ENCODE assay signal across 8 cellular contexts in genomic region chr1:244325056-244325764, GRCh38.
A peak's percentile ranks its signal among the peaks of the same experiment; 100 is the strongest.
DNase-seq lines count a peak whose midpoint lies in the region; ATAC-seq and TF ChIP-seq lines count a peak whose summit lies in the region.

No MANE protein-coding gene starts in this region.

- POLR2A ChIA-PET in PC-9 (lab: Charles Lee; ENCODE audit: unreplicated experiment), result interaction anchor here (0.5 to 0.7 kb wide), 2 partner anchors 13 to 23 kb away, joined by 5 to 12 read pairs; no protein-coding TSS in a partner anchor

- peak overlapping the region; percentile 21 for H3K27ac ChIP-seq in CD4-positive, CD25-positive, alpha-beta regulatory T cell (ENCODE audit: insufficient read depth, low read length, poor library complexity, severe bottlenecking)
- H3K27ac ChIP-seq in PC-9, result no peak overlapping the region

- H3K4me2 ChIP-seq in PC-9, result no peak overlapping the region

- peaks cover 26% of the 10 kb centered on the region for H3F3A ChIP-seq in PC-9 (ENCODE audit: insufficient read depth, low read depth)

- H3K27me3 Mint-ChIP-seq in CD4-positive, CD25-positive, alpha-beta regulatory T cell, result no peaks in the 10 kb centered on the region
- H3K27me3 Mint-ChIP-seq in activated T-helper 17 cell treated with anti-CD3 and anti-CD28 coated beads, Interleukin-2, amount 50 U/mL, for 72 hours, result no peaks in the 10 kb centered on the region
- no peaks in the 10 kb centered on the region for H3K27me3 Mint-ChIP-seq in osteocyte (ENCODE audit: unreplicated experiment)

- no peaks in the 10 kb centered on the region for H3K9me3 ChIP-seq in CD4-positive, CD25-positive, alpha-beta regulatory T cell (ENCODE audit: control insufficient read depth in 2 of 2, low read length in 2 of 2)
- H3K9me3 ChIP-seq in PC-9 (ENCODE audit: insufficient read depth, low read depth), result peaks cover 6% of the 10 kb centered on the region; the same call in 1 of the 2 replicates

- DNase-seq in CD4-positive, CD25-positive, alpha-beta regulatory T cell, result peak in 2 of 3 donors; percentile 27 to 75
- peak; percentile 5 for DNase-seq in osteocyte (ENCODE audit: extremely low spot score, unreplicated experiment)
- no peak for DNase-seq in PC-9
- no peak for DNase-seq in HK-2 (ENCODE audit: unreplicated experiment)
- no peak for DNase-seq in NCI-H1048 (lab: John Stamatoyannopoulos, UW)

- H3K4me3 ChIP-seq in CD4-positive, CD25-positive, alpha-beta regulatory T cell (ENCODE audit: low read depth, low read length), result peak overlapping the region; percentile 22
- H3K4me3 ChIP-seq in PC-9, result no peak overlapping the region

- H3K4me3 Mint-ChIP-seq in CD4-positive, CD25-positive, alpha-beta regulatory T cell, result peak overlapping the region in 3 of 4 donors; percentile 52 to 86 (median 79)
- H3K4me3 Mint-ChIP-seq in activated T-helper 17 cell treated with anti-CD3 and anti-CD28 coated beads, Interleukin-2, amount 50 U/mL, for 72 hours, result peak overlapping the region; percentile 83
- H3K4me3 Mint-ChIP-seq in osteocyte (ENCODE audit: unreplicated experiment), result no peak overlapping the region

- no peak overlapping the region for H2AFZ ChIP-seq in PC-9

- peak; percentile 66 to 67 for ATAC-seq in CD4-positive, CD25-positive, alpha-beta regulatory T cell (ENCODE audit: low read depth in 2 of 2)
- ATAC-seq in GM19372 (IDR thresholded peaks at IDR 0.05; ENCODE audit: low read depth, unreplicated experiment) (peak; percentile 85), HG03342 (IDR thresholded peaks at IDR 0.05; ENCODE audit: unreplicated experiment) (peak; percentile 79)
- peak; percentile 69 for ATAC-seq in activated T-helper 17 cell treated with anti-CD3 and anti-CD28 coated beads, Interleukin-2, amount 50 U/mL, for 72 hours (replicated peaks)

- H3K36me3 ChIP-seq in CD4-positive, CD25-positive, alpha-beta regulatory T cell (ENCODE audit: control insufficient read depth, insufficient read depth, low read length), result no peaks in the 10 kb centered on the region
- no peaks in the 10 kb centered on the region for H3K36me3 ChIP-seq in PC-9 (ENCODE audit: low read depth)

- H3K9me2 ChIP-seq in PC-9 (ENCODE audit: insufficient read depth), result peaks cover 4% of the 10 kb centered on the region; the same call in 1 of the 2 replicates

- CTCF ChIA-PET in PC-9 (lab: Charles Lee), result no interaction called here

- H3K27ac Mint-ChIP-seq in CD4-positive, CD25-positive, alpha-beta regulatory T cell, result peak overlapping the region; percentile 40 to 55 (median 52)
- H3K27ac Mint-ChIP-seq in activated T-helper 17 cell treated with anti-CD3 and anti-CD28 coated beads, Interleukin-2, amount 50 U/mL, for 72 hours, result peak overlapping the region; percentile 97
- H3K27ac Mint-ChIP-seq in osteocyte (ENCODE audit: unreplicated experiment), result peak overlapping the region; percentile 96

- intact Hi-C loops in PC-9 (cut with micrococcal nuclease; ENCODE audit: unreplicated experiment), result no loop called here

- no peaks in the 10 kb centered on the region for H3K36me3 Mint-ChIP-seq in CD4-positive, CD25-positive, alpha-beta regulatory T cell
- H3K36me3 Mint-ChIP-seq in activated T-helper 17 cell treated with anti-CD3 and anti-CD28 coated beads, Interleukin-2, amount 50 U/mL, for 72 hours (ENCODE audit: low read depth), result no peaks in the 10 kb centered on the region
- H3K36me3 Mint-ChIP-seq in osteocyte (ENCODE audit: unreplicated experiment), result peaks cover 6% of the 10 kb centered on the region

- no peaks in the 10 kb centered on the region for H4K20me1 ChIP-seq in PC-9 (ENCODE audit: insufficient read depth)

- peaks cover 1% of the 10 kb centered on the region for H3K27me3 ChIP-seq in CD4-positive, CD25-positive, alpha-beta regulatory T cell (ENCODE audit: control insufficient read depth, insufficient read depth, low read length)
- H3K27me3 ChIP-seq in PC-9 (ENCODE audit: insufficient read depth, low read depth), result no peaks in the 10 kb centered on the region

- TF ChIP-seq CTCF in osteocyte (IDR thresholded peaks at IDR 0.05) (no peak), PC-9 (conservative IDR thresholded peaks at IDR 0.05) (no peak)

- H3K9me3 Mint-ChIP-seq in CD4-positive, CD25-positive, alpha-beta regulatory T cell, result peaks cover 0 to 8% (median 0%) of the 10 kb centered on the region in 7 donors
- peaks cover 6% of the 10 kb centered on the region for H3K9me3 Mint-ChIP-seq in activated T-helper 17 cell treated with anti-CD3 and anti-CD28 coated beads, Interleukin-2, amount 50 U/mL, for 72 hours
- H3K9me3 Mint-ChIP-seq in osteocyte (ENCODE audit: unreplicated experiment), result peaks cover 9% of the 10 kb centered on the region

- peaks cover 0 to 20% (median 16%) of the 10 kb centered on the region in 4 donors for H3K4me1 Mint-ChIP-seq in CD4-positive, CD25-positive, alpha-beta regulatory T cell
- H3K4me1 Mint-ChIP-seq in activated T-helper 17 cell treated with anti-CD3 and anti-CD28 coated beads, Interleukin-2, amount 50 U/mL, for 72 hours, result peaks cover 17% of the 10 kb centered on the region
- H3K4me1 Mint-ChIP-seq in osteocyte (ENCODE audit: unreplicated experiment), result peaks cover 36% of the 10 kb centered on the region

- no TSS peak for BruUV-seq in PC-9 (replicated peaks; lab: Mats Ljungman, UMichigan)

- no peaks in the 10 kb centered on the region for H3K79me2 ChIP-seq in PC-9 (ENCODE audit: low read depth)

- no peaks in the 10 kb centered on the region for H3K4me1 ChIP-seq in CD4-positive, CD25-positive, alpha-beta regulatory T cell (ENCODE audit: control insufficient read depth, insufficient read depth, low read length, poor library complexity, severe bottlenecking)
- peaks cover 50% of the 10 kb centered on the region for H3K4me1 ChIP-seq in PC-9 (replicated peaks; ENCODE audit: insufficient read depth)

Comparison
In these comparisons a context has a peak if more than half of its experiments do, and no peak if none do; other contexts are left out.
1. DNase-seq: peak in CD4-positive, CD25-positive, alpha-beta regulatory T cell (2 of 3) and osteocyte (single experiment); none in PC-9 (0 of 2), HK-2 (single experiment) and NCI-H1048 (single experiment).
2. Peak in every context shown above with its lines, with median percentiles within 50 percentile points of each other: ATAC-seq and H3K27ac Mint-ChIP-seq.